ENCODE assay signal across 8 cellular contexts in the genomic region with DNA sequence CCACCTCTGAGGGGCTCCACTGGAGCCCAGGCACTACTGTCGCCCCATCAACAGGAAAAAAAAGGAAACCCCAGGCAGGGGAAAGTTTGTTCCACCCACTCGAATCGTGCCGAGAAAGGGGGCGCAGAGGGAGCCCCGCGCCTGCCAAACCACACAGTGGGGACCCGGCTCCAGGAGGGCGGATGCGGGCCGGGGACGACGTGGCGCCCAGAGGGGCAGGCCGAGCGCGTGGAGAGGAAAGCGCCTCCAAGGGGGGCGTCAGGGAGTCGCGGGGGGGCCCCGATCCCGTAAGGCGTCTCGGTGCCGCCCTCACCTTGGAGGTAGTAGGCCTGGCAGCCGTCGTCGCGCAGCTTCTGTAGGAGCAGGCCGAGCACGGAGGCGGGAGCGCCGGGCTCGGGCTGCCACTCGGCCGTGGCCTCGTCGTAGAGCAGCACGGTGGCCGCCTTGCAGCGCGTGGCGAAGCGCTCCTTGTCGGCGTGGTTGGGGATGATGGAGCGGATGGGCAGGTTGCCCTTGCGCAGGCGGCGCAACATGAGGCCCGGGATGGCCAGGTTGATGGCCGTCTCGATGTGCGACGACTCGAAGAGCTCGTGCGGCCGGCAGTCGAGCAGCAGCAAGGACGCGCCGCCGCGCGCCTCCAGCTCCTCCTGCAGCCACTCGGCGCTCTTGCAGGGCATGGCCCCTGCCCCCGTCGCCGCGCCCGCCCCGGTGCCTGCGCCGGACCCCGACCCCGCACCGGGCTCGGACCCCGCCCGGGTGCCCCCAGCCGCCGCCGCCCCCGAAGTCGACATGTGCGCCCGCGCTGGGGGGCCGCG. TPM values are rescaled to one million over a fixed set of nuclear protein-coding genes. Genes with fewer than 3 reads are reported as not detected.
DNase-seq lines count a peak whose midpoint lies in the region; ATAC-seq and TF ChIP-seq lines count a peak whose summit lies in the region.

No MANE protein-coding gene starts in this region.

- no peaks in the 10 kb centered on the region for H3K9me3 ChIP-seq in A673 (ENCODE audit: low read depth, low read length, poor library complexity, severe bottlenecking)

- H3K27me3 ChIP-seq in A673 (replicated peaks; ENCODE audit: insufficient read depth, low read depth, low read length, poor library complexity) = no peaks in the 10 kb centered on the region

- peaks cover 31% of the 10 kb centered on the region for H3K36me3 Mint-ChIP-seq in T-helper 2 cell treated with Interferon-gamma antibody and Interleukin-4, amounts not matched to agents 5 μg/mL and 100 μg/mL, for 36 hours (ENCODE audit: low read depth)
- H3K36me3 Mint-ChIP-seq in MCF 10A (ENCODE audit: insufficient read depth, unreplicated experiment) = peaks cover 42% of the 10 kb centered on the region

- ATAC-seq in GM18498 (IDR thresholded peaks at IDR 0.05; ENCODE audit: unreplicated experiment) (peak; percentile 31), HG03354 (IDR thresholded peaks at IDR 0.05; ENCODE audit: poor library complexity, severe bottlenecking, unreplicated experiment) (peak; percentile 28)

- no peak for TF ChIP-seq CTCF in A673 (conservative IDR thresholded peaks at IDR 0.05; ENCODE audit: low read depth, low read length)
- TF ChIP-seq CTCF in MCF 10A (IDR thresholded peaks at IDR 0.05; ENCODE audit: unreplicated experiment) = peak; percentile 7

- H3K27ac Mint-ChIP-seq in T-helper 2 cell treated with Interferon-gamma antibody and Interleukin-4, amounts not matched to agents 5 μg/mL and 100 μg/mL, for 36 hours = peak overlapping the region; percentile 84
- peak overlapping the region; percentile 47 for H3K27ac Mint-ChIP-seq in MCF 10A (ENCODE audit: low read depth, unreplicated experiment)

- H3K27me3 Mint-ChIP-seq in T-helper 2 cell treated with Interferon-gamma antibody and Interleukin-4, amounts not matched to agents 5 μg/mL and 100 μg/mL, for 36 hours (ENCODE audit: low read depth) = no peaks in the 10 kb centered on the region
- H3K27me3 Mint-ChIP-seq in MCF 10A (ENCODE audit: insufficient read depth, unreplicated experiment) = no peaks in the 10 kb centered on the region

- DNase-seq in A673 (ENCODE audit: low spot score) (peak; percentile 48), MCF 10A (ENCODE audit: unreplicated experiment) (no peak), islet precursor cell (peak; percentile 82), globus pallidus (ENCODE audit: low spot score) (no peak)
- DNase-seq in T-helper 2 cell treated with Interferon-gamma antibody and Interleukin-4, amounts not matched to agents 5 μg/mL and 100 μg/mL, for 36 hours (ENCODE audit: low spot score) = peak; percentile 54
- peak; percentile 45 for DNase-seq in stimulated activated CD4-positive, alpha-beta T cell treated with anti-CD3 and anti-CD28 coated beads, Interleukin-1b, Interleukin-23, amount 100 ng/mL, for 48 hours

- CTCF ChIA-PET in A673 (lab: Charles Lee) = interaction anchor here (0.7 to 1.2 kb wide), 2 partner anchors 50 to 51 kb away, joined by 3 to 4 read pairs; no protein-coding TSS in a partner anchor
- CTCF ChIA-PET in MCF 10A (lab: Yijun Ruan, JAX) = interaction anchor here (0.8 to 8.5 kb wide), 8 partner anchors 9 to 89 kb away, joined by 3 to 116 read pairs (median 8); partner anchors contain the start of gene ABHD14B

- POLR2A ChIA-PET in A673 (lab: Charles Lee; ENCODE audit: low non-redundant PET) = no interaction called here
- POLR2A ChIA-PET in MCF 10A (lab: Yijun Ruan, JAX) = interaction anchor here (0.6 to 6.1 kb wide), 26 partner anchors 10 to 1010 kb away, joined by 3 to 101 read pairs (median 6); partner anchors contain the start of genes ABHD14A, DCAF1, GLYCTK and PARP3

- H3K4me3 ChIP-seq in A673 (ENCODE audit: low read depth, low read length, poor library complexity, severe bottlenecking) = peak overlapping the region; percentile 69

- H3K4me1 Mint-ChIP-seq in T-helper 2 cell treated with Interferon-gamma antibody and Interleukin-4, amounts not matched to agents 5 μg/mL and 100 μg/mL, for 36 hours (ENCODE audit: low read depth) = peaks cover 38% of the 10 kb centered on the region
- H3K4me1 Mint-ChIP-seq in MCF 10A (ENCODE audit: insufficient read depth, unreplicated experiment) = peaks cover 36% of the 10 kb centered on the region

- H3K9me3 Mint-ChIP-seq in T-helper 2 cell treated with Interferon-gamma antibody and Interleukin-4, amounts not matched to agents 5 μg/mL and 100 μg/mL, for 36 hours = no peaks in the 10 kb centered on the region
- no peaks in the 10 kb centered on the region for H3K9me3 Mint-ChIP-seq in MCF 10A (ENCODE audit: unreplicated experiment)

- BruUV-seq in A673 (replicated peaks; lab: Mats Ljungman, UMichigan) = no TSS peak
- TSS peak; percentile 9 for BruUV-seq in MCF 10A (replicated peaks; lab: Mats Ljungman, UMichigan)

- H3K27ac ChIP-seq in A673 (ENCODE audit: low read depth, low read length, poor library complexity, severe bottlenecking) = peak overlapping the region; percentile 73

- intact Hi-C loops in A673 (cut with micrococcal nuclease; ENCODE audit: unreplicated experiment) = loop anchor here (5.0 to 10.0 kb wide), 2 partner anchors 53 to 99 kb away; partner anchors contain the start of gene POC1A
- intact Hi-C loops in MCF 10A (cut with micrococcal nuclease) = no loop called here

- peak overlapping the region; percentile 88 for H3K4me3 Mint-ChIP-seq in T-helper 2 cell treated with Interferon-gamma antibody and Interleukin-4, amounts not matched to agents 5 μg/mL and 100 μg/mL, for 36 hours
- H3K4me3 Mint-ChIP-seq in MCF 10A (ENCODE audit: unreplicated experiment) = peak overlapping the region; percentile 72

- peaks cover 13% of the 10 kb centered on the region for H3K36me3 ChIP-seq in A673 (ENCODE audit: insufficient read depth, low read length, poor library complexity, severe bottlenecking)

- no peaks in the 10 kb centered on the region for H3K4me1 ChIP-seq in A673 (ENCODE audit: insufficient read depth, low read length, poor library complexity, severe bottlenecking)

RNA-seq across cellular contexts. Expression of gene DUSP7, which starts 0.6 kb away (rescaled TPM):
- total RNA-seq in A673 (2021) (17.2 and 20.1 TPM in 2 replicates), MCF 10A (2022) (67.4 and 69.1 TPM in 2 replicates)

Comparison
In these comparisons a context has a peak if more than half of its experiments do, and no peak if none do; other contexts are left out.
1. DNase-seq: peak in A673 (single experiment), T-helper 2 cell treated with Interferon-gamma antibody and Interleukin-4, amounts not matched to agents 5 μg/mL and 100 μg/mL, for 36 hours (single experiment), islet precursor cell (single experiment) and stimulated activated CD4-positive, alpha-beta T cell treated with anti-CD3 and anti-CD28 coated beads, Interleukin-1b, Interleukin-23, amount 100 ng/mL, for 48 hours (single experiment); none in MCF 10A (single experiment) and globus pallidus (single experiment).